8 cellular contexts compared by ENCODE assay signal in the genomic region with DNA sequence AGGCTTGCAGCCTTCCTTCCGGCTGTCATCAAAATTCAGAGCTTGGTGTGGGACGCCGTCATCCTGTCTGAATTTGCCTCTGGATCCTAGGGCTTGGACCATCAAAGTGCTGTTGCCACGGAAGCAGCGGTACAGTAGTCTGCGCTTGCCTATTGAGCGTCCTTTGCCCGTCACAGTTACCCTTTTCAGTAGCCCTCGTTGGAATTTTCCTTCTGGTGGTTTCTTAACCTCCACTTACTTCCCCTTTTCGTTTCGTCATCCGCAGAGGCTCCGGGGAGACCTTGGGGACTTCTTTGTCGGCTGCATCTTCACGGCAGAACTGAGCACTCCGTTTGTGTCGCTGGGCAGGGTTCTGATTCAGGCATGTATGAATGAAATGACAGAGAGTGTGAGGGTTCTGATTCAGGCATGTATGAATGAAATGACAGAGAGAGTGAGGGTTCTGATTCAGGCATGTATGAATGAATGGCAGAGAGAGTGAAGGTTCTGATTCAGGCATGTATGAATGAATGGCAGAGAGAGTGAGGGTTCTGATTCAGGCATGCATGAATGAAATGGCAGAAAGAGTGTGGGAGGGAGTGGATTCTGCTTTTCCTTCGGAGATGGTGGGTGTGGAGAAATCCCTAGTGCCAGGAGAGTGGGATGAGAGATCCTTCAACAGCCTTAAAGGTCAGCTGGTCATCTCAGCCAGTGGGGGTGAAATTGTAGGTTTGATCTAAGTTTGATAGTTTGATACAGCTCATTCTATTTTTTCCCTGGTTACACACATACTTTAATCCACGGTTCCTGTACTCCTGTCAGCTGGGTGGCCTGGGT. TPM values are rescaled to one million over a fixed set of nuclear protein-coding genes. Genes with fewer than 3 reads are reported as not detected.
DNase-seq lines count a peak whose midpoint lies in the region; ATAC-seq and TF ChIP-seq lines count a peak whose summit lies in the region.

No MANE protein-coding gene starts in this region.

- peaks cover 0 to 13% of the 10 kb centered on the region in 2 donors for H3K4me1 ChIP-seq in left lung
- H3K4me1 ChIP-seq in testis: no peaks in the 10 kb centered on the region

- TF ChIP-seq CTCF in left lung (IDR thresholded peaks at IDR 0.05) (no peak), testis (IDR thresholded peaks at IDR 0.05) (no peak)

- intact Hi-C loops in left lung (cut with DNase I) (no loop called here), testis (cut with DNase I; ENCODE audit: low total_unique reads) (no loop called here)

- no peaks in the 10 kb centered on the region for H3K27me3 ChIP-seq in left lung
- no peaks in the 10 kb centered on the region for H3K27me3 ChIP-seq in testis

- no peak for TF ChIP-seq POLR2A in testis (IDR thresholded peaks at IDR 0.05)

- H3K27ac ChIP-seq in left lung (peak overlapping the region in 1 of 2 donors; percentile 87), testis (no peak overlapping the region)

- WGBS in testis, 2 donors: 86 to 87% methylated on average over 19 of the region's 19 CpGs

- DNase-seq in RPMI8226: peak; percentile 7
- DNase-seq in left lung: peak in 1 of 2 donors; percentile 42
- no peak for DNase-seq in NCI-H2196 treated with DMSO at 0.1 percent for 48 hours (lab: John Stamatoyannopoulos, UW; ENCODE audit: unreplicated experiment)
- no peak for DNase-seq in activated gamma-delta T cell (lab: John Stamatoyannopoulos, UW)
- no peak for DNase-seq in NCI-H2227 (lab: John Stamatoyannopoulos, UW; ENCODE audit: unreplicated experiment)
- DNase-seq in testis: no peak

- H3K9me3 ChIP-seq in left lung: no peaks in the 10 kb centered on the region
- no peaks in the 10 kb centered on the region for H3K9me3 ChIP-seq in testis

- H3K36me3 ChIP-seq in left lung (peaks cover 0 to 72% of the 10 kb centered on the region in 2 donors), testis (ENCODE audit: low read depth, missing control alignments) (no peaks in the 10 kb centered on the region)

- ATAC-seq in GM18511 (IDR thresholded peaks at IDR 0.05; ENCODE audit: unreplicated experiment) (peak; percentile 86), HG02678 (IDR thresholded peaks at IDR 0.05; ENCODE audit: unreplicated experiment) (peak; percentile 69), left lung (peak; percentile 62)

- H3K4me3 ChIP-seq in left lung: no peak overlapping the region
- H3K4me3 ChIP-seq in testis: no peak overlapping the region

RNA-seq across cellular contexts. Expression of a gene that starts 8.1 kb away (rescaled TPM):
- total RNA-seq in left lung (10 to 100 TPM; 14.5 to 18.1 TPM), testis (10 to 100 TPM in 1 of 2 donors, 1 to 10 TPM in 1; 5.8 to 14.8 TPM)
- 20.9 TPM for polyA plus RNA-seq in testis (ENCODE audit: insufficient read depth, low read depth, low replicate concordance)

RNA-seq across cellular contexts. Expression of a gene that starts 11.6 kb away (rescaled TPM):
- total RNA-seq in left lung (10 to 100 TPM; 14.0 to 18.6 TPM), testis (10 to 100 TPM; 64.2 to 77.4 TPM)
- 149 TPM for polyA plus RNA-seq in testis (ENCODE audit: insufficient read depth, low read depth, low replicate concordance)

RNA-seq across cellular contexts. Expression of a gene that starts 25.8 kb away (rescaled TPM):
- total RNA-seq in left lung: 10 to 100 TPM; 69.3 to 84.1 TPM
- total RNA-seq in testis: 10 to 100 TPM; 64.3 to 78.0 TPM
- 60.4 TPM for polyA plus RNA-seq in testis (ENCODE audit: insufficient read depth, low read depth, low replicate concordance)

RNA-seq across cellular contexts. Expression of a gene that starts 41.6 kb away (rescaled TPM):
- total RNA-seq in left lung (10 to 100 TPM; 46.5 to 47.5 TPM), testis (10 to 100 TPM; 55.9 to 82.8 TPM)
- 45.0 TPM for polyA plus RNA-seq in testis (ENCODE audit: insufficient read depth, low read depth, low replicate concordance)

RNA-seq across cellular contexts. Expression of a gene that starts 41.7 kb away (rescaled TPM):
- total RNA-seq in left lung (10 to 100 TPM in 1 of 2 donors, 1 to 10 TPM in 1; 8.9 to 14.2 TPM), testis (10 to 100 TPM; 26.0 to 32.6 TPM)
- 33.1 TPM for polyA plus RNA-seq in testis (ENCODE audit: insufficient read depth, low read depth, low replicate concordance)
